Comparison of ENCODE assay signal across 35 cellular contexts in the genomic region with DNA sequence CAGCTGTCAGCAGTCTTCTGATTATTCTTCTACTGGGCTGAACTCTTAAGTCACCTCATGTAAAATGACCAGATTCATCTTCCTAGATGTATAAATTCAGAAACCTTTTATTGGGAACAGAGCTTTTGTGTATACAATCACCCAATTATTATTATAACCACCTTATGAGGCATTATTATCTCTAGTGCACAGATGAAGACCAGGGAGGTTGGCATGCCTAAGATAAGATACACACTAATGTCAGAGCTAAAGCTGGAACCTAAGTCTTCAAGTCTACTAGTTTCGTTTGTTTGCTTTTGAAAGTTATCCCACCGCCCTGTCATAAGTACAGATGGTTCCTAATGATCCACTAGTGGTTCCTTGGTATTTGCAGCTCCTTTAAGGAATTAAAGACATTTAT. TPM values are rescaled to one million over a fixed set of nuclear protein-coding genes. Genes with fewer than 3 reads are reported as not detected.
"Had no signal": no experiment of that assay in that cellular context is flagged by ENCODE, and none has a peak within 500 bp of the region (broad histone marks: within the 10 kb centered on the region; RNA-seq: fewer than 3 reads in every experiment).

No MANE protein-coding gene starts in this region.

- H3K4me1 ChIP-seq: body of pancreas, breast epithelium had no signal

- H3K27ac ChIP-seq: body of pancreas, brain microvascular endothelial cell, breast epithelium, WERI-Rb-1 had no signal

- DNase-seq: activated CD4-positive, alpha-beta memory T cell treated with anti-CD3 and anti-CD28 coated beads, Interleukin-2, amount 10 ng/mL, durations not matched to agents 7 days and 5 days; activated CD4-positive, alpha-beta T cell treated with anti-CD3 and anti-CD28 coated beads for 1 hour; activated CD4-positive, alpha-beta T cell treated with anti-CD3 and anti-CD28 coated beads for 36 hours; activated CD4-positive, alpha-beta T cell treated with anti-CD3 and anti-CD28 coated beads for 48 hours; activated CD4-positive, alpha-beta T cell treated with anti-CD3 and anti-CD28 coated beads, Interleukin-2, amount 10 ng/mL, durations not matched to agents 7 days and 5 days; activated CD4-positive, alpha-beta T cell treated with anti-CD3 and anti-CD28 coated beads, Interleukin-2, amount 50 U/mL, for 48 hours; activated CD4-positive, CD25-positive, alpha-beta regulatory T cell; activated CD8-positive, alpha-beta memory T cell treated with anti-CD3 and anti-CD28 coated beads for 24 hours; activated CD8-positive, alpha-beta memory T cell treated with anti-CD3 and anti-CD28 coated beads, Interleukin-2, amount 10 ng/mL, durations not matched to agents 7 days and 5 days; activated CD8-positive, alpha-beta memory T cell treated with anti-CD3 and anti-CD28 coated beads, Interleukin-2, amount 50 U/mL, for 48 hours; activated CD8-positive, alpha-beta T cell treated with anti-CD3 and anti-CD28 coated beads, Interleukin-2, amount 10 ng/mL, durations not matched to agents 7 days and 5 days; activated effector memory CD4-positive, alpha-beta T cell treated with Interleukin-2 at 50 U/mL for 16 hours; activated gamma-delta T cell; activated naive CD4-positive, alpha-beta T cell treated with anti-CD3 and anti-CD28 coated beads, Interleukin-2, amount 10 ng/mL, durations not matched to agents 7 days and 5 days; activated naive CD4-positive, alpha-beta T cell treated with Interleukin-2 at 50 U/mL for 16 hours; activated naive CD8-positive, alpha-beta T cell treated with anti-CD3 and anti-CD28 coated beads, Interleukin-2, amount 10 ng/mL, durations not matched to agents 7 days and 5 days; activated naive CD8-positive, alpha-beta T cell treated with anti-CD3 and anti-CD28 coated beads, Interleukin-2, amount 50 U/mL, for 24 hours; activated T-cell treated with anti-CD3 and anti-CD28 coated beads, Interleukin-2, amount 50 U/mL, for 24 hours; activated T-cell treated with anti-CD3 and anti-CD28 coated beads, Interleukin-2, amount 50 U/mL, for 48 hours; amygdala; anterior cingulate cortex; body of pancreas; central memory CD4-positive, alpha-beta T cell; T-helper 1 cell; T-helper 2 cell; T-helper 9 cell; WERI-Rb-1 had no signal

- ATAC-seq: activated CD4-positive, alpha-beta T cell treated with anti-CD3 and anti-CD28 coated beads for 36 hours; activated CD4-positive, CD25-positive, alpha-beta regulatory T cell treated with anti-CD3 and anti-CD28 coated beads, Interleukin-2, amount 50 U/mL, for 24 hours; activated CD8-positive, alpha-beta memory T cell treated with anti-CD3 and anti-CD28 coated beads, Interleukin-2, amount 10 ng/mL, durations not matched to agents 7 days and 5 days; activated CD8-positive, alpha-beta T cell treated with anti-CD3 and anti-CD28 coated beads, Interleukin-2, amount 10 ng/mL, durations not matched to agents 7 days and 5 days; activated naive CD8-positive, alpha-beta T cell treated with anti-CD3 and anti-CD28 coated beads, Interleukin-2, amount 50 U/mL, for 24 hours; body of pancreas; WTC11 had no signal

- H3K4me3 ChIP-seq: body of pancreas, breast epithelium had no signal

- H3K36me3 ChIP-seq: breast epithelium had no signal

- FAIRE-seq: astrocyte, TTC549 had no signal

- H3K27me3 ChIP-seq: body of pancreas, brain microvascular endothelial cell, breast epithelium had no signal

- H3K9me3 ChIP-seq: body of pancreas, breast epithelium had no signal

RNA-seq across cellular contexts. Expression of a gene that starts 14.2 kb away (rescaled TPM):
- total RNA-seq: activated CD4-positive, alpha-beta memory T cell treated with anti-CD3 and anti-CD28 coated beads, Interleukin-2, amount 10 ng/mL, durations not matched to agents 7 days and 5 days; activated CD4-positive, alpha-beta T cell treated with anti-CD3 and anti-CD28 coated beads for 36 hours; activated CD4-positive, alpha-beta T cell treated with anti-CD3 and anti-CD28 coated beads, Interleukin-2, amount 10 ng/mL, durations not matched to agents 7 days and 5 days; activated CD8-positive, alpha-beta memory T cell treated with anti-CD3 and anti-CD28 coated beads, Interleukin-2, amount 10 ng/mL, durations not matched to agents 7 days and 5 days; activated CD8-positive, alpha-beta T cell treated with anti-CD3 and anti-CD28 coated beads, Interleukin-2, amount 10 ng/mL, durations not matched to agents 7 days and 5 days; activated naive CD8-positive, alpha-beta T cell treated with anti-CD3 and anti-CD28 coated beads, Interleukin-2, amount 10 ng/mL, durations not matched to agents 7 days and 5 days; activated T-helper 2 cell treated with anti-CD3 and anti-CD28 coated beads, Interferon-gamma antibody, Interleukin-2, Interleukin-4, amounts not matched to agents 10 μg/mL and 5 μg/mL and 100 μg/mL, durations not matched to agents 14 hours and 24 hours and 36 hours; astrocyte; body of pancreas; breast epithelium; cardiac septum; WTC11 had no signal
